In genomic region chr12:54014315-54015209, GRCh38 we compare ENCODE assay signal across 16 cellular contexts. TPM values are rescaled to one million over a fixed set of nuclear protein-coding genes. Genes with fewer than 3 reads are reported as not detected.
DNase-seq lines count a peak whose midpoint lies in the region; ATAC-seq and TF ChIP-seq lines count a peak whose summit lies in the region.
"Had no signal": no experiment of that assay in that cellular context is flagged by ENCODE, and none has a peak within 500 bp of the region (broad histone marks: within the 10 kb centered on the region; RNA-seq: fewer than 3 reads in every experiment).

No MANE protein-coding gene starts in this region.

- H3K9ac ChIP-seq in iPS-15b (ENCODE audit: low read depth, low read length) (no peak overlapping the region), smooth muscle cell (ENCODE audit: low read depth) (no peak overlapping the region)
- H3K9ac ChIP-seq: neural progenitor cell had no signal

- ATAC-seq in WTC11 (no peak), GM21367 (IDR thresholded peaks at IDR 0.05; ENCODE audit: unreplicated experiment) (no peak)

- H3K36me3 Mint-ChIP-seq in activated CD4-positive, alpha-beta T cell treated with anti-CD3 and anti-CD28 coated beads, Interleukin-2, amount 10 ng/mL, durations not matched to agents 24 days and 14 days (ENCODE audit: low read depth) = peaks cover 2% of the 10 kb centered on the region
- no peaks in the 10 kb centered on the region for H3K36me3 Mint-ChIP-seq in WTC11
- no peaks in the 10 kb centered on the region for H3K36me3 Mint-ChIP-seq in glutamatergic neuron (ENCODE audit: unreplicated experiment)
- H3K36me3 Mint-ChIP-seq: neural progenitor cell had no signal

- no peaks in the 10 kb centered on the region for H3K4me1 ChIP-seq in iPS-15b (ENCODE audit: control insufficient read depth, insufficient read depth, low read length)
- H3K4me1 ChIP-seq in smooth muscle cell (ENCODE audit: low read depth) = peaks cover 3% of the 10 kb centered on the region
- H3K4me1 ChIP-seq: neural progenitor cell had no signal

- no peaks in the 10 kb centered on the region for H3F3A ChIP-seq in smooth muscle cell (ENCODE audit: low read depth)

- H3K36me3 ChIP-seq in iPS-15b (ENCODE audit: control insufficient read depth, insufficient read depth, low read length) = no peaks in the 10 kb centered on the region
- H3K36me3 ChIP-seq in smooth muscle cell (ENCODE audit: low read depth) = no peaks in the 10 kb centered on the region
- H3K36me3 ChIP-seq: neural progenitor cell had no signal

- H3K4me3 Mint-ChIP-seq in activated CD4-positive, alpha-beta T cell treated with anti-CD3 and anti-CD28 coated beads, Interleukin-2, amount 10 ng/mL, durations not matched to agents 24 days and 14 days = peak overlapping the region; percentile 11
- H3K4me3 Mint-ChIP-seq in WTC11 (no peak overlapping the region), glutamatergic neuron (ENCODE audit: unreplicated experiment) (no peak overlapping the region)
- H3K4me3 Mint-ChIP-seq: neural progenitor cell had no signal

- no peak for DNase-seq in activated CD4-positive, alpha-beta T cell treated with anti-CD3 and anti-CD28 coated beads, Interleukin-2, amount 10 ng/mL, durations not matched to agents 24 days and 14 days
- no peak for DNase-seq in activated CD4-positive, alpha-beta T cell treated with anti-CD3 and anti-CD28 coated beads for 1 hour
- DNase-seq in WTC11 (ENCODE audit: low spot score) (no peak), smooth muscle cell (lab: John Stamatoyannopoulos, UW; ENCODE audit: unreplicated experiment) (no peak), glutamatergic neuron (no peak)
- DNase-seq in activated CD4-positive, CD25-positive, alpha-beta regulatory T cell treated with anti-CD3 and anti-CD28 coated beads, Interleukin-2, amount 50 U/mL, for 72 hours = no peak
- DNase-seq: activated gamma-delta T cell treated with Interleukin-2 at 50 U/mL for 16 hours, NCI-H1048, T-helper 1 cell had no signal

- peak overlapping the region; percentile 26 for H3K4me3 ChIP-seq in iPS-15b (ENCODE audit: low read depth, low read length)
- H3K4me3 ChIP-seq in smooth muscle cell = peak overlapping the region; percentile 15
- H3K4me3 ChIP-seq: neural progenitor cell, skin epidermis had no signal

- peaks cover 79% of the 10 kb centered on the region for H3K27me3 Mint-ChIP-seq in activated CD4-positive, alpha-beta T cell treated with anti-CD3 and anti-CD28 coated beads, Interleukin-2, amount 10 ng/mL, durations not matched to agents 24 days and 14 days
- H3K27me3 Mint-ChIP-seq in WTC11 (ENCODE audit: low read depth) (peaks cover 99% of the 10 kb centered on the region), glutamatergic neuron (ENCODE audit: unreplicated experiment) (peaks cover 46% of the 10 kb centered on the region)

- H3K4me2 ChIP-seq in smooth muscle cell = peak overlapping the region; percentile 54
- H3K4me2 ChIP-seq: neural progenitor cell had no signal

- TF ChIP-seq CTCF in WTC11 (IDR thresholded peaks at IDR 0.05) (no peak), smooth muscle cell (IDR thresholded peaks at IDR 0.05; ENCODE audit: borderline replicate concordance, insufficient read depth, poor library complexity, severe bottlenecking) (no peak), glutamatergic neuron (IDR thresholded peaks at IDR 0.05; ENCODE audit: partially characterized antibody, unreplicated experiment) (no peak)

- no peaks in the 10 kb centered on the region for H3K79me2 ChIP-seq in smooth muscle cell (ENCODE audit: low read depth)

- intact Hi-C loops in activated CD4-positive, alpha-beta T cell treated with anti-CD3 and anti-CD28 coated beads, Interleukin-2, amount 10 ng/mL, durations not matched to agents 24 days and 14 days (cut with micrococcal nuclease) = loop anchor here (5.0 kb wide), 1 partner anchor 42 kb away; the partner anchor contains the start of genes HOTAIR and HOXC11

- H3K27ac Mint-ChIP-seq in activated CD4-positive, alpha-beta T cell treated with anti-CD3 and anti-CD28 coated beads, Interleukin-2, amount 10 ng/mL, durations not matched to agents 24 days and 14 days = no peak overlapping the region
- H3K27ac Mint-ChIP-seq in WTC11 (no peak overlapping the region), glutamatergic neuron (ENCODE audit: unreplicated experiment) (no peak overlapping the region)
- H3K27ac Mint-ChIP-seq: neural progenitor cell had no signal

- H3K9me3 Mint-ChIP-seq in activated CD4-positive, alpha-beta T cell treated with anti-CD3 and anti-CD28 coated beads, Interleukin-2, amount 10 ng/mL, durations not matched to agents 24 days and 14 days = no peaks in the 10 kb centered on the region
- H3K9me3 Mint-ChIP-seq in WTC11 (no peaks in the 10 kb centered on the region), glutamatergic neuron (ENCODE audit: unreplicated experiment) (peaks cover 6% of the 10 kb centered on the region)

- H4K20me1 ChIP-seq in smooth muscle cell (ENCODE audit: low read depth) = no peaks in the 10 kb centered on the region

- WGBS in smooth muscle cell (ENCODE audit: low lambda C conversion rate) = 18% methylated on average over 41 of the region's 41 CpGs

- no peak overlapping the region for H2AFZ ChIP-seq in smooth muscle cell (ENCODE audit: low read depth)
- H2AFZ ChIP-seq: neural progenitor cell had no signal

- POLR2A ChIA-PET in WTC11 (lab: Charles Lee) = no interaction called here

- H3K4me1 Mint-ChIP-seq in activated CD4-positive, alpha-beta T cell treated with anti-CD3 and anti-CD28 coated beads, Interleukin-2, amount 10 ng/mL, durations not matched to agents 24 days and 14 days = peaks cover 20% of the 10 kb centered on the region
- H3K4me1 Mint-ChIP-seq in WTC11 (peaks cover 29% of the 10 kb centered on the region), glutamatergic neuron (ENCODE audit: low read depth, unreplicated experiment) (peaks cover 9% of the 10 kb centered on the region)
- H3K4me1 Mint-ChIP-seq: neural progenitor cell had no signal

- CTCF ChIA-PET in WTC11 (lab: Charles Lee) = interaction anchor here (0.7 to 2.4 kb wide), 5 partner anchors 30 to 202 kb away, joined by 3 to 6 read pairs (median 3); partner anchors contain the start of gene HOXC10

- no peak overlapping the region for H3K27ac ChIP-seq in smooth muscle cell (ENCODE audit: low read depth)
- H3K27ac ChIP-seq: neural progenitor cell had no signal

- H3K9me3 ChIP-seq in iPS-15b (ENCODE audit: control insufficient read depth, insufficient read depth, low read length) = no peaks in the 10 kb centered on the region
- no peaks in the 10 kb centered on the region for H3K9me3 ChIP-seq in smooth muscle cell (replicated peaks; ENCODE audit: low read depth)

- H3K27me3 ChIP-seq in iPS-15b (ENCODE audit: control insufficient read depth, insufficient read depth, low read length) (peaks cover 96% of the 10 kb centered on the region), smooth muscle cell (ENCODE audit: low read depth) (peaks cover 90% of the 10 kb centered on the region)

TF ChIP-seq in WTC11, 78 proteins besides CTCF, POLR2A, EP300 and RAD21:
- no peak for TF ChIP-seq NFE2L1 (CRISPR knock-in tag; IDR thresholded peaks at IDR 0.05)
- TF ChIP-seq ZNF423 (CRISPR knock-in tag; IDR thresholded peaks at IDR 0.05) = peak; percentile 45; the same call in 1 of the 2 replicates

RNA-seq across cellular contexts. Expression of gene HOXC8, which starts 5.8 kb away (rescaled TPM):
- not detected in 2 replicates for total RNA-seq in activated CD4-positive, alpha-beta T cell treated with anti-CD3 and anti-CD28 coated beads, Interleukin-2, amount 10 ng/mL, durations not matched to agents 24 days and 14 days
- not detected in 3 replicates for total RNA-seq in WTC11 (2021)
- 1.4 and 1.6 TPM in 2 replicates for total RNA-seq in smooth muscle cell
- 3.8 and 4.4 TPM in 2 replicates for polyA plus RNA-seq in smooth muscle cell
- not detected for total RNA-seq in glutamatergic neuron (ENCODE audit: unreplicated experiment)
- total RNA-seq: bronchial epithelial cell, OCI-LY7 had no signal

RNA-seq across cellular contexts. Expression of gene HOXC6, which starts 13.7 kb away (rescaled TPM):
- not detected in 2 replicates for total RNA-seq in activated CD4-positive, alpha-beta T cell treated with anti-CD3 and anti-CD28 coated beads, Interleukin-2, amount 10 ng/mL, durations not matched to agents 24 days and 14 days
- total RNA-seq in WTC11 (2021) (not detected in 3 replicates), smooth muscle cell (3.0 and 3.1 TPM in 2 replicates), glutamatergic neuron (ENCODE audit: unreplicated experiment) (0.32 TPM)
- 8.3 and 12.3 TPM in 2 replicates for polyA plus RNA-seq in smooth muscle cell
- total RNA-seq: bronchial epithelial cell had no signal

RNA-seq across cellular contexts. Expression of gene HOXC9, which starts 14.6 kb away (rescaled TPM):
- not detected in 2 replicates for total RNA-seq in activated CD4-positive, alpha-beta T cell treated with anti-CD3 and anti-CD28 coated beads, Interleukin-2, amount 10 ng/mL, durations not matched to agents 24 days and 14 days
- not detected in 3 replicates for total RNA-seq in WTC11 (2021)
- 0.54 and 1.2 TPM in 2 replicates for total RNA-seq in smooth muscle cell
- 2.5 and 2.7 TPM in 2 replicates for polyA plus RNA-seq in smooth muscle cell
- total RNA-seq in glutamatergic neuron (ENCODE audit: unreplicated experiment) = not detected
- total RNA-seq: bronchial epithelial cell had no signal

RNA-seq across cellular contexts. Expression of gene HOXC5, which starts 18.3 kb away (rescaled TPM):
- total RNA-seq in activated CD4-positive, alpha-beta T cell treated with anti-CD3 and anti-CD28 coated beads, Interleukin-2, amount 10 ng/mL, durations not matched to agents 24 days and 14 days = not detected in 2 replicates
- total RNA-seq in WTC11 (2021) = not detected in 3 replicates
- total RNA-seq in smooth muscle cell = 1.3 TPM in 1 of 2 replicates, not detected in the other
- polyA plus RNA-seq in smooth muscle cell = 0.54 TPM in 1 of 2 replicates, not detected in the other
- total RNA-seq in glutamatergic neuron (ENCODE audit: unreplicated experiment) = not detected
- total RNA-seq: bronchial epithelial cell, OCI-LY7 had no signal
- polyA plus RNA-seq: thymus had no signal

RNA-seq across cellular contexts. Expression of gene HOXC10, which starts 29.6 kb away (rescaled TPM):
- not detected in 2 replicates for total RNA-seq in activated CD4-positive, alpha-beta T cell treated with anti-CD3 and anti-CD28 coated beads, Interleukin-2, amount 10 ng/mL, durations not matched to agents 24 days and 14 days
- total RNA-seq in WTC11 (2021) = 0.09 TPM in 1 of 3 replicates, not detected in the others
- total RNA-seq in smooth muscle cell = not detected in 2 replicates
- 0.66 and 0.67 TPM in 2 replicates for polyA plus RNA-seq in smooth muscle cell
- not detected for total RNA-seq in glutamatergic neuron (ENCODE audit: unreplicated experiment)
- total RNA-seq: bronchial epithelial cell had no signal
